ENCODE assay signal across 28 cellular contexts in genomic region chr20:33819456-33819855, GRCh38. TPM values are rescaled to one million over a fixed set of nuclear protein-coding genes. Genes with fewer than 3 reads are reported as not detected.
DNase-seq lines count a peak whose midpoint lies in the region; ATAC-seq, FAIRE-seq and TF ChIP-seq lines count a peak whose summit lies in the region.
"Had no signal": no experiment of that assay in that cellular context is flagged by ENCODE, and none has a peak within 500 bp of the region (broad histone marks: within the 10 kb centered on the region; RNA-seq: fewer than 3 reads in every experiment).

No MANE protein-coding gene starts in this region.

- H3K4me1 ChIP-seq in CD4-positive, CD25-positive, alpha-beta regulatory T cell (ENCODE audit: control insufficient read depth, insufficient read depth, low read length, poor library complexity, severe bottlenecking) = peaks cover 17% of the 10 kb centered on the region
- peaks cover 23% of the 10 kb centered on the region for H3K4me1 ChIP-seq in PC-9 (replicated peaks; ENCODE audit: insufficient read depth)
- H3K4me1 ChIP-seq: SJSA1 had no signal

- POLR2A ChIA-PET in activated B cell treated with CpG ODN at 0.5 μM for 24 hours (lab: Charles Lee) (interaction anchor here (1.7 to 2.0 kb wide), 2 partner anchors 8 to 41 kb away, joined by 5 to 10 read pairs; partner anchors contain the start of gene CHMP4B), PC-9 (lab: Charles Lee; ENCODE audit: unreplicated experiment) (no interaction called here)

- no peak for DNase-seq in CD4-positive, CD25-positive, alpha-beta regulatory T cell
- DNase-seq in D721Med (ENCODE audit: insufficient read length, low spot score) (no peak), activated B cell treated with CpG ODN at 0.5 μM for 24 hours (no peak), nephron progenitor cell (no peak), occipital lobe (lab: John Stamatoyannopoulos, UW) (no peak), Ammon's horn (ENCODE audit: low spot score) (no peak), amniotic stem cell (lab: John Stamatoyannopoulos, UW) (no peak), PC-9 (no peak)
- DNase-seq: activated naive CD4-positive, alpha-beta T cell treated with Interleukin-2 at 50 U/mL for 16 hours; amygdala; CD8-positive, alpha-beta memory T cell; effector CD4-positive, alpha-beta T cell; GOT3; HFFc6; lower lobe of right lung; mucosa of descending colon; NCI-H1092 treated with DMSO at 0.1 percent for 48 hours; NCI-H1930; NCI-H526; RPMI8226; stimulated activated CD4-positive, alpha-beta T cell treated with anti-CD3 and anti-CD28 coated beads, Interleukin-15, amount 100 ng/mL, for 24 hours; T-helper 1 cell had no signal

- no peak overlapping the region for H3K4me3 Mint-ChIP-seq in CD4-positive, CD25-positive, alpha-beta regulatory T cell
- H3K4me3 Mint-ChIP-seq in activated B cell treated with CpG ODN at 0.5 μM for 24 hours (peak overlapping the region; percentile 41), nephron progenitor cell (no peak overlapping the region)
- H3K4me3 Mint-ChIP-seq: CD8-positive, alpha-beta memory T cell; HFFc6; stimulated activated naive CD8-positive, alpha-beta T cell treated with anti-CD3 and anti-CD28 coated beads, Interleukin-15, Interleukin-2, amounts not matched to agents 100 ng/mL and 50 ng/mL, for 24 hours had no signal

- intact Hi-C loops in activated B cell treated with CpG ODN at 0.5 μM for 24 hours (cut with micrococcal nuclease) (no loop called here), PC-9 (cut with micrococcal nuclease; ENCODE audit: unreplicated experiment) (loop anchor here (10.0 kb wide), 1 partner anchor 245 kb away; no protein-coding TSS in a partner anchor)

- no peak for TF ChIP-seq CTCF in D721Med (IDR thresholded peaks at IDR 0.05; ENCODE audit: insufficient read depth, missing control alignments)
- TF ChIP-seq CTCF in activated B cell treated with CpG ODN at 0.5 μM for 24 hours (IDR thresholded peaks at IDR 0.05) = no peak
- TF ChIP-seq CTCF in nephron progenitor cell (IDR thresholded peaks at IDR 0.05) = no peak
- TF ChIP-seq CTCF in PC-9 (conservative IDR thresholded peaks at IDR 0.05) = no peak

- peak; percentile 25 for FAIRE-seq in D721Med (lab: Jason Lieb, UNC)
- FAIRE-seq: colon, G401.6, TTC549 had no signal

- H3K36me3 ChIP-seq in CD4-positive, CD25-positive, alpha-beta regulatory T cell (ENCODE audit: control insufficient read depth, insufficient read depth, low read length) = peaks cover 10% of the 10 kb centered on the region
- H3K36me3 ChIP-seq in PC-9 (ENCODE audit: low read depth) = peaks cover 32% of the 10 kb centered on the region
- H3K36me3 ChIP-seq: breast epithelium, lower lobe of right lung had no signal

- H3K4me3 ChIP-seq in CD4-positive, CD25-positive, alpha-beta regulatory T cell (ENCODE audit: low read depth, low read length) = no peak overlapping the region
- H3K4me3 ChIP-seq in PC-9 = no peak overlapping the region
- H3K4me3 ChIP-seq: breast epithelium, lower lobe of right lung, mucosa of descending colon, SJSA1 had no signal

- no peaks in the 10 kb centered on the region for H3K9me3 ChIP-seq in CD4-positive, CD25-positive, alpha-beta regulatory T cell (ENCODE audit: control insufficient read depth in 2 of 2, low read length in 2 of 2)
- H3K9me3 ChIP-seq in PC-9 (ENCODE audit: insufficient read depth, low read depth) = no peaks in the 10 kb centered on the region
- H3K9me3 ChIP-seq: breast epithelium, lower lobe of right lung, mucosa of descending colon, SJSA1 had no signal

- H4K20me1 ChIP-seq in PC-9 (ENCODE audit: insufficient read depth) = peaks cover 96% of the 10 kb centered on the region

- no TSS peak for BruUV-seq in PC-9 (replicated peaks; lab: Mats Ljungman, UMichigan)

- H3K27ac ChIP-seq in CD4-positive, CD25-positive, alpha-beta regulatory T cell (ENCODE audit: insufficient read depth, low read length, poor library complexity, severe bottlenecking) = no peak overlapping the region
- no peak overlapping the region for H3K27ac ChIP-seq in PC-9
- H3K27ac ChIP-seq: breast epithelium, lower lobe of right lung, SJSA1 had no signal

- H3K27me3 Mint-ChIP-seq in CD4-positive, CD25-positive, alpha-beta regulatory T cell = no peaks in the 10 kb centered on the region
- H3K27me3 Mint-ChIP-seq in activated B cell treated with CpG ODN at 0.5 μM for 24 hours (no peaks in the 10 kb centered on the region), nephron progenitor cell (ENCODE audit: low read depth, poor library complexity) (no peaks in the 10 kb centered on the region)
- H3K27me3 Mint-ChIP-seq: CD8-positive, alpha-beta memory T cell; stimulated activated naive CD8-positive, alpha-beta T cell treated with anti-CD3 and anti-CD28 coated beads, Interleukin-15, Interleukin-2, amounts not matched to agents 100 ng/mL and 50 ng/mL, for 24 hours had no signal

- H3K4me1 Mint-ChIP-seq in CD4-positive, CD25-positive, alpha-beta regulatory T cell = peaks cover 26 to 77% (median 51%) of the 10 kb centered on the region in 4 donors
- H3K4me1 Mint-ChIP-seq in activated B cell treated with CpG ODN at 0.5 μM for 24 hours = peaks cover 82% of the 10 kb centered on the region
- peaks cover 28% of the 10 kb centered on the region for H3K4me1 Mint-ChIP-seq in nephron progenitor cell

- H3K79me2 ChIP-seq in PC-9 (ENCODE audit: low read depth) = peaks cover 100% of the 10 kb centered on the region

- no peak overlapping the region for H3K4me2 ChIP-seq in PC-9

- H3K36me3 Mint-ChIP-seq in CD4-positive, CD25-positive, alpha-beta regulatory T cell = peaks cover 24% of the 10 kb centered on the region
- H3K36me3 Mint-ChIP-seq in activated B cell treated with CpG ODN at 0.5 μM for 24 hours (ENCODE audit: low read depth) = peaks cover 57% of the 10 kb centered on the region
- H3K36me3 Mint-ChIP-seq in nephron progenitor cell (ENCODE audit: low read depth) = peaks cover 10% of the 10 kb centered on the region

- no peaks in the 10 kb centered on the region for H3K9me2 ChIP-seq in PC-9 (ENCODE audit: insufficient read depth)

- H3K27ac Mint-ChIP-seq in CD4-positive, CD25-positive, alpha-beta regulatory T cell = peak overlapping the region in 2 of 3 donors; percentile 20 to 28
- H3K27ac Mint-ChIP-seq in activated B cell treated with CpG ODN at 0.5 μM for 24 hours (peak overlapping the region; percentile 50), nephron progenitor cell (peak overlapping the region; percentile 53)
- H3K27ac Mint-ChIP-seq: HFFc6; stimulated activated naive CD8-positive, alpha-beta T cell treated with anti-CD3 and anti-CD28 coated beads, Interleukin-15, Interleukin-2, amounts not matched to agents 100 ng/mL and 50 ng/mL, for 24 hours had no signal

- H2AFZ ChIP-seq in PC-9 = no peak overlapping the region

- no peaks in the 10 kb centered on the region for H3K27me3 ChIP-seq in CD4-positive, CD25-positive, alpha-beta regulatory T cell (ENCODE audit: control insufficient read depth, insufficient read depth, low read length)
- H3K27me3 ChIP-seq in PC-9 (ENCODE audit: insufficient read depth, low read depth) = no peaks in the 10 kb centered on the region
- H3K27me3 ChIP-seq: breast epithelium, SJSA1 had no signal

- H3F3A ChIP-seq in PC-9 (ENCODE audit: insufficient read depth, low read depth) = peaks cover 31% of the 10 kb centered on the region; the same call in 1 of the 2 replicates

- H3K9me3 Mint-ChIP-seq in CD4-positive, CD25-positive, alpha-beta regulatory T cell = no peaks in the 10 kb centered on the region
- H3K9me3 Mint-ChIP-seq in activated B cell treated with CpG ODN at 0.5 μM for 24 hours = no peaks in the 10 kb centered on the region
- no peaks in the 10 kb centered on the region for H3K9me3 Mint-ChIP-seq in nephron progenitor cell
- H3K9me3 Mint-ChIP-seq: CD8-positive, alpha-beta memory T cell; HFFc6; stimulated activated naive CD8-positive, alpha-beta T cell treated with anti-CD3 and anti-CD28 coated beads, Interleukin-15, Interleukin-2, amounts not matched to agents 100 ng/mL and 50 ng/mL, for 24 hours had no signal

- CTCF ChIA-PET in activated B cell treated with CpG ODN at 0.5 μM for 24 hours (lab: Charles Lee) (no interaction called here), PC-9 (lab: Charles Lee) (no interaction called here)

- ATAC-seq in CD4-positive, CD25-positive, alpha-beta regulatory T cell (ENCODE audit: low read depth in 2 of 2) = no peak
- no peak for ATAC-seq in activated B cell treated with CpG ODN at 0.5 μM for 24 hours (ENCODE audit: low read depth)
- ATAC-seq: mucosa of descending colon had no signal

RNA-seq across cellular contexts. Expression of gene CHMP4B, which starts 8.3 kb away (rescaled TPM):
- 49.0 TPM for total RNA-seq in CD4-positive, CD25-positive, alpha-beta regulatory T cell
- polyA plus RNA-seq in CD4-positive, CD25-positive, alpha-beta regulatory T cell = 1 to 10 TPM; 3.1 to 6.0 (median 4.2) TPM
- total RNA-seq in activated B cell treated with CpG ODN at 0.5 μM for 24 hours (116 and 121 TPM in 2 replicates), occipital lobe (26.4 TPM), PC-9 (2021) (176 and 180 TPM in 2 replicates)
